In genomic region chr4:82430193-82431025, GRCh38 we compare ENCODE assay signal across 8 cellular contexts. TPM values are rescaled to one million over a fixed set of nuclear protein-coding genes. Genes with fewer than 3 reads are reported as not detected.
DNase-seq lines count a peak whose midpoint lies in the region; ATAC-seq and TF ChIP-seq lines count a peak whose summit lies in the region.

Gene ENOPH1 (plus strand): TSS chr4:82430590. CDS start chr4:82430830, 240 bp downstream.
Gene HNRNPDL (minus strand): TSS chr4:82430462. CDS start chr4:82429690, 772 bp downstream.

- H3K4me1 Mint-ChIP-seq in chondrocyte (ENCODE audit: low read depth): peaks cover 55% of the 10 kb centered on the region

- H3K27ac Mint-ChIP-seq in chondrocyte (ENCODE audit: unreplicated experiment): peak within 1 kb of the TSS; percentile 100

- no peak for TF ChIP-seq CTCF in chondrocyte (IDR thresholded peaks at IDR 0.05)

- TF ChIP-seq POLR2A in GM19193 (IDR thresholded peaks at IDR 0.05; ENCODE audit: extremely low read depth, insufficient read depth, insufficient read length): peak; percentile 63

- peak; percentile 78 for ATAC-seq in HG03439 (IDR thresholded peaks at IDR 0.05; ENCODE audit: unreplicated experiment)

- DNase-seq in AML-193 (lab: John Stamatoyannopoulos, UW): peak; percentile 87 to 88
- peak; percentile 95 for DNase-seq in NCI-H510A treated with DMSO at 0.1 percent for 48 hours (lab: John Stamatoyannopoulos, UW)
- peak; percentile 99 to 100 for DNase-seq in activated CD4-positive, alpha-beta T cell treated with anti-CD3 and anti-CD28 coated beads for 24 hours (ENCODE audit: low read depth in 2 of 2)
- DNase-seq in chondrocyte (ENCODE audit: low spot score): peak; percentile 99
- peak; percentile 97 for DNase-seq in kidney tubule cell (ENCODE audit: low spot score)
- DNase-seq in stimulated activated CD4-positive, alpha-beta T cell treated with anti-CD3 and anti-CD28 coated beads, Interleukin-1b, Interleukin-23, amount 100 ng/mL, for 24 hours (ENCODE audit: low read depth in 4 of 4, low spot score in 1 of 4): peak; percentile 99 to 100 (median 99)

- H3K36me3 Mint-ChIP-seq in chondrocyte (ENCODE audit: low read depth): peaks cover 32% of the 10 kb centered on the region

- no peaks in the 10 kb centered on the region for H3K27me3 Mint-ChIP-seq in chondrocyte (ENCODE audit: low read depth)

- H3K9me3 Mint-ChIP-seq in chondrocyte (ENCODE audit: low read depth): no peaks in the 10 kb centered on the region

- peak within 1 kb of the TSS; percentile 99 for H3K4me3 Mint-ChIP-seq in chondrocyte (ENCODE audit: unreplicated experiment)

RNA-seq across cellular contexts. Expression of gene ENOPH1, which starts in this region (rescaled TPM):
- 32.2 to 33.6 TPM (median 33.1 TPM) in 3 replicates for total RNA-seq in chondrocyte

RNA-seq across cellular contexts. Expression of gene HNRNPDL, which starts in this region (rescaled TPM):
- 206 to 325 TPM (median 211 TPM) in 3 replicates for total RNA-seq in chondrocyte

Comparison
In these comparisons a context has a peak if more than half of its experiments do, and no peak if none do; other contexts are left out.
1. Peak in every context shown above with its lines: DNase-seq and ATAC-seq.